ENCODE assay signal across 14 cellular contexts in the genomic region with DNA sequence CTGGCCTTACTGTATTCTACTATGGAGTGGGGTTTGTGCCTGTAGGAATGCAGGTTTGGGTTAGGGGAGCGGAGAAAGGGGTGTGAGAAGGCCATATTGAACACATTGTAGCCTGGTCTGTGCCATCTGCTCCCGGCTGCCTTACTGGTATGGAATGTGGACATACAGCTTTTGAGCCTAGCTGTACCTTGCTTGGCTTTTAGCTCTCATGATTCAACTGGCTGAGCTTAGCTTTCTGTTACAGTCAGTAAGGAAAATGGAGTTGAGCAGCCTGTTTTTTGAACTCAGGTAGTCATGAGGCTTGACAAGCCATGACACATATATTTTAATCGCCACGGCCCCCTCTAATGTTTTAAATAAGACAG. TPM values are rescaled to one million over a fixed set of nuclear protein-coding genes. Genes with fewer than 3 reads are reported as not detected.
A peak's percentile ranks its signal among the peaks of the same experiment; 100 is the strongest.
DNase-seq lines count a peak whose midpoint lies in the region; TF ChIP-seq lines count a peak whose summit lies in the region.
"Had no signal": no experiment of that assay in that cellular context is flagged by ENCODE, and none has a peak within 500 bp of the region (broad histone marks: within the 10 kb centered on the region; RNA-seq: fewer than 3 reads in every experiment).

No MANE protein-coding gene starts in this region.

- no peaks in the 10 kb centered on the region for H3K36me3 Mint-ChIP-seq in nephron (ENCODE audit: low read depth)

- no peaks in the 10 kb centered on the region for H3K27me3 ChIP-seq in esophagus (ENCODE audit: control insufficient read depth in 1 of 2, insufficient read depth in 2 of 2, low read length in 2 of 2)
- no peaks in the 10 kb centered on the region for H3K27me3 ChIP-seq in Peyer's patch

- H3K4me3 ChIP-seq in AG10803 (ENCODE audit: low read length) (no peak overlapping the region), esophagus (ENCODE audit: low read depth in 1 of 2, low read length in 2 of 2) (no peak overlapping the region), Peyer's patch (no peak overlapping the region)

- no peaks in the 10 kb centered on the region for H3K9me3 ChIP-seq in esophagus (ENCODE audit: control insufficient read depth in 2 of 2, insufficient read depth in 1 of 2, low read depth in 1 of 2, low read length in 1 of 2)
- no peaks in the 10 kb centered on the region for H3K9me3 ChIP-seq in Peyer's patch

- H3K9me3 Mint-ChIP-seq in nephron = no peaks in the 10 kb centered on the region

- H3K27ac ChIP-seq in esophagus (ENCODE audit: low read depth in 2 of 2, low read length in 1 of 2) (peak overlapping the region; percentile 66 to 90), Peyer's patch (peak overlapping the region in 2 of 4 donors; percentile 9 to 67)

- whole genome bisulfite sequencing in esophagus, 2 donors = 49 to 61% methylated on average over 4 of the region's 4 CpGs

- no peaks in the 10 kb centered on the region for H3K27me3 Mint-ChIP-seq in nephron (ENCODE audit: low read depth)
- H3K27me3 Mint-ChIP-seq: activated CD8-positive, alpha-beta memory T cell treated with anti-CD3 and anti-CD28 coated beads, Interleukin-2, amount 10 ng/mL, durations not matched to agents 7 days and 5 days; B cell had no signal

- no peak for TF ChIP-seq POLR2A in Peyer's patch (IDR thresholded peaks at IDR 0.05)

- H3K36me3 ChIP-seq in esophagus (ENCODE audit: control insufficient read depth in 2 of 2, insufficient read depth in 2 of 2, low read length in 1 of 2) (no peaks in the 10 kb centered on the region), Peyer's patch (no peaks in the 10 kb centered on the region)

- peak overlapping the region; percentile 88 to 96 (median 89) for H3K27ac Mint-ChIP-seq in nephron
- H3K27ac Mint-ChIP-seq: activated CD8-positive, alpha-beta memory T cell treated with anti-CD3 and anti-CD28 coated beads, Interleukin-2, amount 10 ng/mL, durations not matched to agents 7 days and 5 days; B cell had no signal

- H3K4me1 Mint-ChIP-seq in nephron = peaks cover 59% of the 10 kb centered on the region

- H3K4me1 ChIP-seq in esophagus (ENCODE audit: control insufficient read depth in 2 of 2, insufficient read depth in 2 of 2, low read length in 1 of 2) (peaks cover 2 to 13% of the 10 kb centered on the region in 2 donors), Peyer's patch (peaks cover 0 to 45% (median 4%) of the 10 kb centered on the region in 4 donors)

- H3K4me3 Mint-ChIP-seq in nephron = no peak overlapping the region
- H3K4me3 Mint-ChIP-seq: activated CD8-positive, alpha-beta memory T cell treated with anti-CD3 and anti-CD28 coated beads, Interleukin-2, amount 10 ng/mL, durations not matched to agents 7 days and 5 days; B cell had no signal

- TF ChIP-seq CTCF in AG10803 (conservative IDR thresholded peaks at IDR 0.05; ENCODE audit: low read length) (no peak), nephron (IDR thresholded peaks at IDR 0.05; ENCODE audit: unreplicated experiment in 3 of 3) (no peak), Peyer's patch (IDR thresholded peaks at IDR 0.05) (no peak)

- DNase-seq in AG10803 (ENCODE audit: low read depth) (peak; percentile 45), NCI-H510A treated with DMSO at 0.1 percent for 48 hours (lab: John Stamatoyannopoulos, UW) (peak; percentile 26), retina (no peak), NCI-H345 treated with DMSO at 0.1 percent for 48 hours (lab: John Stamatoyannopoulos, UW; ENCODE audit: unreplicated experiment) (no peak), Peyer's patch (no peak), GM19238 (ENCODE audit: insufficient read length, low spot score) (no peak)
- DNase-seq: activated CD8-positive, alpha-beta memory T cell treated with anti-CD3 and anti-CD28 coated beads, Interleukin-2, amount 10 ng/mL, durations not matched to agents 7 days and 5 days; amniotic stem cell; left ventricle myocardium superior; NCI-H524 treated with DMSO at 0.1 percent for 48 hours; T-helper 1 cell had no signal

RNA-seq across cellular contexts. Expression of a gene that starts 41.6 kb away (rescaled TPM):
- 10 to 100 TPM in 1 of 2 donors, 1 to 10 TPM in 1; 9.6 to 15.2 TPM for polyA plus RNA-seq in esophagus
- total RNA-seq in Peyer's patch = 100 to 1,000 TPM in 1 of 4 donors, 10 to 100 TPM in 3; 41.3 to 100 (median 85.4) TPM

RNA-seq across cellular contexts. Expression of a gene that starts 51.7 kb away (rescaled TPM):
- 100 to 1,000 TPM in 1 of 2 donors, 10 to 100 TPM in 1; 71.2 to 157 TPM for polyA plus RNA-seq in esophagus
- 10 to 100 TPM; 56.9 to 83.6 (median 64.5) TPM for total RNA-seq in Peyer's patch

Comparison
In these comparisons a context has a peak if more than half of its experiments do, and no peak if none do; other contexts are left out.
1. DNase-seq: peak in AG10803 (single experiment) and NCI-H510A treated with DMSO at 0.1 percent for 48 hours (single experiment); none in retina (single experiment), NCI-H345 treated with DMSO at 0.1 percent for 48 hours (single experiment), Peyer's patch (0 of 3) and GM19238 (single experiment).